31 cellular contexts compared by ENCODE assay signal in genomic region chr11:85831050-85831449, GRCh38. TPM values are rescaled to one million over a fixed set of nuclear protein-coding genes. Genes with fewer than 3 reads are reported as not detected.
DNase-seq lines count a peak whose midpoint lies in the region; ATAC-seq, FAIRE-seq and TF ChIP-seq lines count a peak whose summit lies in the region.
"Had no signal": no experiment of that assay in that cellular context is flagged by ENCODE, and none has a peak within 500 bp of the region (broad histone marks: within the 10 kb centered on the region; RNA-seq: fewer than 3 reads in every experiment).

No MANE protein-coding gene starts in this region.

- DNase-seq in HepG2 (ENCODE audit: low spot score), result no peak
- peak; percentile 50 for DNase-seq in NCI-H748 (lab: John Stamatoyannopoulos, UW; ENCODE audit: unreplicated experiment)
- DNase-seq in left colon, result no peak
- no peak for DNase-seq in HK-2 (ENCODE audit: unreplicated experiment)
- DNase-seq: activated CD4-positive, alpha-beta T cell treated with anti-CD3 and anti-CD28 coated beads, Interleukin-2, amount 50 U/mL, for 4 hours; activated CD4-positive, CD25-positive, alpha-beta regulatory T cell; activated CD8-positive, alpha-beta memory T cell treated with anti-CD3 and anti-CD28 coated beads, Interleukin-2, amount 10 ng/mL, durations not matched to agents 7 days and 5 days; activated gamma-delta T cell; activated naive CD8-positive, alpha-beta T cell treated with anti-CD3 and anti-CD28 coated beads for 36 hours; activated T-cell treated with anti-CD3 and anti-CD28 coated beads, Interleukin-2, amount 50 U/mL, for 4 hours; aorta; BE2C; H9; Karpas-422; NCI-H1694; NCI-H2171; NCI-H82; nephron progenitor cell; stimulated activated naive B cell treated with anti-CD40 and anti-IgM and Interleukin-4, amounts not matched to agents 10 μg/mL and 1 μg/mL and 100 μg/mL, for 72 hours; T-helper 1 cell had no signal

- H3K27me3 ChIP-seq in liver (ENCODE audit: control insufficient read depth in 4 of 4, insufficient read depth in 4 of 4, low read length in 3 of 4) (peaks cover 0 to 5% (median 1%) of the 10 kb centered on the region in 4 donors), HepG2 (ENCODE audit: control insufficient read depth in 1 of 2, insufficient read depth in 2 of 2, low read length in 2 of 2) (no peaks in the 10 kb centered on the region)
- H3K27me3 ChIP-seq: BE2C, gastroesophageal sphincter, suprapubic skin had no signal

- H3K27ac ChIP-seq in liver (ENCODE audit: low read depth in 1 of 2, low read length in 2 of 2) (no peak overlapping the region), HepG2 (ENCODE audit: extremely low read length, insufficient read depth, low read length) (no peak overlapping the region)
- H3K27ac ChIP-seq: gastroesophageal sphincter, SK-N-MC, suprapubic skin had no signal

- BruUV-seq in HepG2 (replicated peaks; lab: Mats Ljungman, UMichigan), result no TSS peak

- POLR2A ChIA-PET in HepG2 (lab: Yijun Ruan, JAX), result no interaction called here

- no peak for TF ChIP-seq CTCF in liver (IDR thresholded peaks at IDR 0.05; ENCODE audit: low read depth, low read length, missing input control)
- no peak for TF ChIP-seq CTCF in HepG2 (CRISPR knock-in tag; IDR thresholded peaks at IDR 0.05)

- H3K36me3 ChIP-seq in liver (ENCODE audit: control insufficient read depth in 4 of 4, insufficient read depth in 3 of 4, low read depth in 1 of 4, low read length in 3 of 4), result no peaks in the 10 kb centered on the region
- H3K36me3 ChIP-seq in HepG2 (replicated peaks in 1 of 2; ENCODE audit: control insufficient read depth in 1 of 2, insufficient read depth in 2 of 2, low read length in 2 of 2), result no peaks in the 10 kb centered on the region
- H3K36me3 ChIP-seq: BE2C, gastroesophageal sphincter, suprapubic skin had no signal

- H3K4me1 ChIP-seq in liver (ENCODE audit: control insufficient read depth in 4 of 4, insufficient read depth in 4 of 4, low read length in 3 of 4) (peaks cover 0 to 8% (median 2%) of the 10 kb centered on the region in 4 donors), HepG2 (ENCODE audit: insufficient read depth, low read length) (no peaks in the 10 kb centered on the region)

- in situ Hi-C loops in HepG2 (cut with HindIII; ENCODE audit: extremely low pct_ligation_motif_present, low pct_unique_long_range_greater_than_20kb), result no loop called here

- H4K20me1 ChIP-seq in HepG2 (ENCODE audit: insufficient read depth, low read length), result no peaks in the 10 kb centered on the region

- H3K4me2 ChIP-seq in HepG2 (ENCODE audit: low read depth, low read length), result no peak overlapping the region

- H3K9ac ChIP-seq in liver (ENCODE audit: low read depth in 1 of 2, low read length in 2 of 2), result no peak overlapping the region
- H3K9ac ChIP-seq in HepG2 (ENCODE audit: insufficient read depth, low read depth, low read length), result no peak overlapping the region

- CTCF ChIA-PET in HepG2 (lab: Yijun Ruan, JAX; ENCODE audit: low intra/inter-chr PET ratio, low total read pairs), result no interaction called here

- intact Hi-C loops in HepG2 (cut with micrococcal nuclease; ENCODE audit: unreplicated experiment) (no loop called here), left colon (cut with DNase I, micrococcal nuclease) (no loop called here)

- TF ChIP-seq RAD21 in liver (IDR thresholded peaks at IDR 0.05) (no peak), HepG2 (CRISPR knock-in tag; IDR thresholded peaks at IDR 0.05) (no peak)

- FAIRE-seq in HepG2 (lab: Jason Lieb, UNC), result no peak
- FAIRE-seq: colon, endothelial cell of umbilical vein, urothelium cell line had no signal

- H3K9me3 ChIP-seq in liver (ENCODE audit: control insufficient read depth in 4 of 4, low read length in 3 of 4), result peaks cover 0 to 3% (median 0%) of the 10 kb centered on the region in 4 donors
- no peaks in the 10 kb centered on the region for H3K9me3 ChIP-seq in HepG2 (ENCODE audit: low read length)
- H3K9me3 ChIP-seq: BE2C, suprapubic skin had no signal

- no peak overlapping the region for H3K4me3 ChIP-seq in liver (ENCODE audit: low read depth in 1 of 3, low read length in 3 of 3)
- H3K4me3 ChIP-seq in HepG2 (replicated peaks in 1 of 3; ENCODE audit: insufficient read depth in 1 of 3, low read depth in 2 of 3, low read length in 3 of 3), result no peak overlapping the region
- H3K4me3 ChIP-seq: gastroesophageal sphincter, SK-N-MC, suprapubic skin had no signal

- H2AFZ ChIP-seq in HepG2 (ENCODE audit: low read length), result no peak overlapping the region

- ATAC-seq in HepG2 (no peak), left colon (peak; percentile 68), HG02970 (IDR thresholded peaks at IDR 0.05; ENCODE audit: low FRiP score, unreplicated experiment) (no peak), GM18505 (IDR thresholded peaks at IDR 0.05; ENCODE audit: unreplicated experiment) (no peak)
- ATAC-seq: activated CD8-positive, alpha-beta memory T cell treated with anti-CD3 and anti-CD28 coated beads, Interleukin-2, amount 10 ng/mL, durations not matched to agents 7 days and 5 days; activated T-cell treated with anti-CD3 and anti-CD28 coated beads, Interleukin-2, amount 50 U/mL, for 4 hours; gastroesophageal sphincter; stimulated activated naive B cell treated with anti-CD40 and anti-IgM and Interleukin-4, amounts not matched to agents 10 μg/mL and 1 μg/mL and 100 μg/mL, for 72 hours had no signal

- TF ChIP-seq EP300 in HepG2 (IDR thresholded peaks at IDR 0.05; ENCODE audit: low read depth in 2 of 2, low read length in 2 of 2) (no peak), HepG2 (CRISPR knock-in tag; IDR thresholded peaks at IDR 0.05; ENCODE audit: borderline replicate concordance) (no peak)

- no peaks in the 10 kb centered on the region for H3K79me2 ChIP-seq in HepG2 (ENCODE audit: insufficient read depth, low read length)

- TF ChIP-seq POLR2A in HepG2 (IDR thresholded peaks at IDR 0.05; ENCODE audit: insufficient read depth in 1 of 2, low read depth in 2 of 2, low read length in 2 of 2), result no peak
- no peak for TF ChIP-seq POLR2A in GM18505 (IDR thresholded peaks at IDR 0.05; ENCODE audit: borderline replicate concordance, extremely low read depth, insufficient read depth, insufficient read length)

TF ChIP-seq in liver, 16 proteins besides CTCF, POLR2A, EP300 and RAD21 (continues in another document):
- peak; percentile 9 to 14 for TF ChIP-seq HNF4A (conservative IDR thresholded peaks at IDR 0.05)
- TF ChIP-seq FOXA1 (IDR thresholded peaks at IDR 0.05), result no peak

TF ChIP-seq in HepG2, 621 proteins besides CTCF, POLR2A, EP300 and RAD21 (continues in another document):
- TF ChIP-seq ERF (CRISPR knock-in tag; IDR thresholded peaks at IDR 0.05), result no peak

RNA-seq across cellular contexts. Expression of gene SYTL2, which starts 20.1 kb away (rescaled TPM):
- 10 to 100 TPM in 1 of 2 donors, 1 to 10 TPM in 1; 3.7 to 27.4 TPM for total RNA-seq in liver
- polyA plus RNA-seq in liver, result 1 to 10 TPM; 2.6 to 5.0 TPM
- 0.58 and 0.77 TPM in 2 replicates for total RNA-seq in HepG2 (2016; rRNA removed; fragmentation: Illumina TruSeq; extraction: Trizol)
- 0.44 and 0.91 TPM in 2 replicates for total RNA-seq in HepG2 (2016; cell fraction: cytosol; rRNA removed; fragmentation: Illumina TruSeq; extraction: Trizol; ENCODE audit: low read depth)
- 0.77 and 1.00 TPM in 2 replicates for total RNA-seq in HepG2 (2016; cell fraction: insoluble cytoplasmic fraction; rRNA removed; fragmentation: Illumina TruSeq; extraction: Trizol)
- 0.41 and 0.77 TPM in 2 replicates for total RNA-seq in HepG2 (2016; cell fraction: membrane; rRNA removed; fragmentation: Illumina TruSeq; extraction: Trizol)
- total RNA-seq in HepG2 (2016; cell fraction: nucleus; rRNA removed; fragmentation: Illumina TruSeq; extraction: Trizol), result 2.7 and 3.2 TPM in 2 replicates
- polyA plus RNA-seq in HepG2 (2011; rRNA removed), result 0.64 and 0.90 TPM in 2 replicates
- polyA plus RNA-seq in HepG2 (2011; cell fraction: cytosol; rRNA removed), result 0.16 and 0.41 TPM in 2 replicates
- 1.8 TPM in 2 replicates for polyA plus RNA-seq in HepG2 (2011; cell fraction: nucleus; rRNA removed)
- polyA plus RNA-seq in HepG2 (2012), result 0.75 and 1.1 TPM in 2 replicates
- polyA plus RNA-seq in HepG2 (2016; cell fraction: cytosol; fragmentation: Illumina TruSeq; extraction: Trizol; ENCODE audit: low read depth), result 0.06 TPM in 1 of 2 replicates, not detected in the other
- polyA plus RNA-seq in HepG2 (2016; cell fraction: insoluble cytoplasmic fraction; fragmentation: Illumina TruSeq; extraction: Trizol; ENCODE audit: low read depth), result 0.47 and 0.52 TPM in 2 replicates
- polyA plus RNA-seq in HepG2 (2016; cell fraction: membrane; fragmentation: Illumina TruSeq; extraction: Trizol; ENCODE audit: low read depth), result 0.23 and 0.29 TPM in 2 replicates
- polyA plus RNA-seq in HepG2 (2016; cell fraction: nucleus; fragmentation: Illumina TruSeq; extraction: Trizol; ENCODE audit: insufficient read depth, low read depth), result 1.7 and 3.1 TPM in 2 replicates
- polyA minus RNA-seq in HepG2 (2011; rRNA and poly(A)+ RNA removed; ENCODE audit: low replicate concordance), result 0.10 and 0.12 TPM in 2 replicates
- 0.18 and 0.69 TPM in 2 replicates for polyA minus RNA-seq in HepG2 (2011; cell fraction: cytosol; rRNA and poly(A)+ RNA removed)
- 2.5 and 3.7 TPM in 2 replicates for polyA minus RNA-seq in HepG2 (2011; cell fraction: nucleus; rRNA and poly(A)+ RNA removed)
- total RNA-seq in left colon, result 100 to 1,000 TPM; 300 to 306 TPM

RNA-seq across cellular contexts. Expression of gene CCDC83, which starts 24.1 kb away (rescaled TPM):
- total RNA-seq in liver (not detected), HepG2 (2016; rRNA removed; fragmentation: Illumina TruSeq; extraction: Trizol) (not detected in 2 replicates), left colon (not detected)
- polyA plus RNA-seq in liver (not detected), HepG2 (2011; rRNA removed) (not detected in 2 replicates)
- total RNA-seq in HepG2 (2016; cell fraction: cytosol; rRNA removed; fragmentation: Illumina TruSeq; extraction: Trizol; ENCODE audit: low read depth), result not detected in 2 replicates
- not detected in 2 replicates for total RNA-seq in HepG2 (2016; cell fraction: insoluble cytoplasmic fraction; rRNA removed; fragmentation: Illumina TruSeq; extraction: Trizol)
- total RNA-seq in HepG2 (2016; cell fraction: membrane; rRNA removed; fragmentation: Illumina TruSeq; extraction: Trizol), result not detected in 2 replicates
- total RNA-seq in HepG2 (2016; cell fraction: nucleus; rRNA removed; fragmentation: Illumina TruSeq; extraction: Trizol), result not detected in 2 replicates
- not detected in 2 replicates for polyA plus RNA-seq in HepG2 (2011; cell fraction: cytosol; rRNA removed)
- not detected in 2 replicates for polyA plus RNA-seq in HepG2 (2011; cell fraction: nucleus; rRNA removed)
- polyA plus RNA-seq in HepG2 (2012), result not detected in 2 replicates
- polyA plus RNA-seq in HepG2 (2016; cell fraction: cytosol; fragmentation: Illumina TruSeq; extraction: Trizol; ENCODE audit: low read depth), result not detected in 2 replicates
- polyA plus RNA-seq in HepG2 (2016; cell fraction: insoluble cytoplasmic fraction; fragmentation: Illumina TruSeq; extraction: Trizol; ENCODE audit: low read depth), result not detected in 2 replicates
- not detected in 2 replicates for polyA plus RNA-seq in HepG2 (2016; cell fraction: membrane; fragmentation: Illumina TruSeq; extraction: Trizol; ENCODE audit: low read depth)
- not detected in 2 replicates for polyA plus RNA-seq in HepG2 (2016; cell fraction: nucleus; fragmentation: Illumina TruSeq; extraction: Trizol; ENCODE audit: insufficient read depth, low read depth)
- polyA minus RNA-seq in HepG2 (2011; rRNA and poly(A)+ RNA removed; ENCODE audit: low replicate concordance), result not detected in 2 replicates
- not detected in 2 replicates for polyA minus RNA-seq in HepG2 (2011; cell fraction: cytosol; rRNA and poly(A)+ RNA removed)
- polyA minus RNA-seq in HepG2 (2011; cell fraction: nucleus; rRNA and poly(A)+ RNA removed), result 0.25 TPM in 1 of 2 replicates, not detected in the other
- total RNA-seq: activated CD8-positive, alpha-beta memory T cell treated with anti-CD3 and anti-CD28 coated beads, Interleukin-2, amount 10 ng/mL, durations not matched to agents 7 days and 5 days; activated naive CD8-positive, alpha-beta T cell treated with anti-CD3 and anti-CD28 coated beads for 36 hours; activated T-cell treated with anti-CD3 and anti-CD28 coated beads, Interleukin-2, amount 50 U/mL, for 4 hours; aorta; endothelial cell of umbilical vein; G401; gastroesophageal sphincter; H9; osteoblast; suprapubic skin had no signal
- polyA plus RNA-seq: aorta, endothelial cell of umbilical vein had no signal

Comparison
In these comparisons a context has a peak if more than half of its experiments do, and no peak if none do; other contexts are left out.
1. RNA of gene SYTL2, which starts 20.1 kb away (total RNA-seq): 300 to 306 TPM in left colon; 3.7 to 27.4 TPM in liver and 0.41 to 3.2 TPM in HepG2; every median in the first group is over 10 times any median in the second.